ENCODE assay signal across 33 cellular contexts in the genomic region with DNA sequence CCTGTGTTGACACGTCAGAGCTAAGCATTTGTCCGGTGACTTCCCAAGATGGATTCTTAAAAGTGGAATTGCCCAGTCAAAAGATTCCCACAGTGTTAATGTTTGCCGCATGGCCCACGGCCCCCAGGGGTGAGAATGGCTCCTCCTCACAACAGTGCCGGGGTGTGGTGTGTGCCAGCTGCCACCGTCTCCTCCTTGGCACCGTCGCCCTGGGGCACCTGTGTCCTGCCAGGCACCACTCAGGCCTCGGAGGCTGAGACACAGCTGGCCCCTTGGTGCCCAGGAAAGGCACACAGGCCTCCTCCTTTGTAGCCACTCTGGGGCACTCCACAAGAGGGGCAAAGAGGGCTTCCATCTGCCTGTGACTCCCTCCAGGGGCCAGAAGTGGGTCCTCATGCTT. TPM values are rescaled to one million over a fixed set of nuclear protein-coding genes. Genes with fewer than 3 reads are reported as not detected.
"Had no signal": no experiment of that assay in that cellular context is flagged by ENCODE, and none has a peak within 500 bp of the region (broad histone marks: within the 10 kb centered on the region; RNA-seq: fewer than 3 reads in every experiment).

No MANE protein-coding gene starts in this region.

- ATAC-seq: activated CD4-positive, alpha-beta T cell treated with anti-CD3 and anti-CD28 coated beads for 36 hours; activated CD8-positive, alpha-beta memory T cell treated with anti-CD3 and anti-CD28 coated beads, Interleukin-2, amount 10 ng/mL, durations not matched to agents 7 days and 5 days; activated CD8-positive, alpha-beta T cell treated with anti-CD3 and anti-CD28 coated beads, Interleukin-2, amount 10 ng/mL, durations not matched to agents 7 days and 5 days; activated naive CD4-positive, alpha-beta T cell treated with anti-CD3 and anti-CD28 coated beads, Interleukin-2, amount 50 U/mL, for 72 hours; effector memory CD8-positive, alpha-beta T cell; foreskin keratinocyte; gastrocnemius medialis; T-helper 17 cell had no signal

- H3K4me3 ChIP-seq: esophagus muscularis mucosa, gastrocnemius medialis, heart left ventricle had no signal

- DNase-seq: activated CD4-positive, alpha-beta memory T cell treated with anti-CD3 and anti-CD28 coated beads for 36 hours; activated CD4-positive, alpha-beta T cell treated with anti-CD3 and anti-CD28 coated beads for 36 hours; activated CD4-positive, alpha-beta T cell treated with anti-CD3 and anti-CD28 coated beads, Interleukin-2, amount 10 ng/mL, durations not matched to agents 24 days and 14 days; activated CD4-positive, CD25-positive, alpha-beta regulatory T cell; activated CD4-positive, CD25-positive, alpha-beta regulatory T cell treated with anti-CD3 and anti-CD28 coated beads, Interleukin-2, amount 50 U/mL, for 72 hours; activated CD8-positive, alpha-beta memory T cell treated with anti-CD3 and anti-CD28 coated beads, Interleukin-2, amount 10 ng/mL, durations not matched to agents 7 days and 5 days; activated CD8-positive, alpha-beta memory T cell treated with anti-CD3 and anti-CD28 coated beads, Interleukin-2, amount 50 U/mL, for 4 hours; activated CD8-positive, alpha-beta T cell treated with anti-CD3 and anti-CD28 coated beads, Interleukin-2, amount 10 ng/mL, durations not matched to agents 7 days and 5 days; activated gamma-delta T cell; activated naive CD4-positive, alpha-beta T cell; activated naive CD4-positive, alpha-beta T cell treated with anti-CD3 and anti-CD28 coated beads, Interleukin-2, amount 10 ng/mL, durations not matched to agents 7 days and 5 days; activated naive CD8-positive, alpha-beta T cell treated with anti-CD3 and anti-CD28 coated beads, Interleukin-2, amount 10 ng/mL, durations not matched to agents 7 days and 5 days; activated T-cell treated with anti-CD3 and anti-CD28 coated beads, Interleukin-2, amount 50 U/mL, for 1 hour; activated T-cell treated with anti-CD3 and anti-CD28 coated beads, Interleukin-2, amount 50 U/mL, for 48 hours; amniotic stem cell; brain microvascular endothelial cell; caudate nucleus; cortex of kidney; dermis blood vessel endothelial cell; effector CD4-positive, alpha-beta T cell; effector memory CD8-positive, alpha-beta T cell; erythroblast; gastrocnemius medialis; glutamatergic neuron; heart left ventricle; T-helper 17 cell had no signal

- H3K9me3 ChIP-seq: esophagus muscularis mucosa, gastrocnemius medialis, heart left ventricle had no signal

- H3K27ac ChIP-seq: brain microvascular endothelial cell, esophagus muscularis mucosa, foreskin keratinocyte, gastrocnemius medialis, heart left ventricle had no signal

- H3K4me1 ChIP-seq: foreskin keratinocyte had no signal

- H3K36me3 ChIP-seq: brain microvascular endothelial cell, esophagus muscularis mucosa, gastrocnemius medialis, heart left ventricle had no signal

RNA-seq across cellular contexts. Expression of a gene that starts 4.3 kb away (rescaled TPM):
- total RNA-seq: activated CD4-positive, alpha-beta memory T cell treated with anti-CD3 and anti-CD28 coated beads for 36 hours; activated CD4-positive, alpha-beta T cell treated with anti-CD3 and anti-CD28 coated beads for 36 hours; activated CD4-positive, alpha-beta T cell treated with anti-CD3 and anti-CD28 coated beads, Interleukin-2, amount 10 ng/mL, durations not matched to agents 24 days and 14 days; activated CD8-positive, alpha-beta memory T cell treated with anti-CD3 and anti-CD28 coated beads for 36 hours; activated CD8-positive, alpha-beta memory T cell treated with anti-CD3 and anti-CD28 coated beads, Interleukin-2, amount 10 ng/mL, durations not matched to agents 7 days and 5 days; activated CD8-positive, alpha-beta T cell treated with anti-CD3 and anti-CD28 coated beads, Interleukin-2, amount 10 ng/mL, durations not matched to agents 7 days and 5 days; activated naive CD4-positive, alpha-beta T cell treated with anti-CD3 and anti-CD28 coated beads, Interleukin-2, amount 50 U/mL, for 72 hours; activated naive CD8-positive, alpha-beta T cell treated with anti-CD3 and anti-CD28 coated beads, Interleukin-2, amount 10 ng/mL, durations not matched to agents 7 days and 5 days; activated T-helper 1 cell treated with anti-CD3 and anti-CD28 coated beads, Interleukin-12 subunit alpha, Interleukin-12 subunit beta, Interleukin-2, Interleukin-4 antibody, amounts not matched to agents 30 ng/mL and 10 ng/mL and 1 ng/mL, durations not matched to agents 14 hours and 24 hours and 36 hours; astrocyte; chondrocyte; dermis blood vessel endothelial cell; foreskin keratinocyte had no signal
- polyA plus RNA-seq: foreskin keratinocyte had no signal

RNA-seq across cellular contexts. Expression of a gene that starts 7.0 kb away (rescaled TPM):
- total RNA-seq: activated CD4-positive, alpha-beta memory T cell treated with anti-CD3 and anti-CD28 coated beads for 36 hours; activated CD4-positive, alpha-beta T cell treated with anti-CD3 and anti-CD28 coated beads for 36 hours; activated CD4-positive, alpha-beta T cell treated with anti-CD3 and anti-CD28 coated beads, Interleukin-2, amount 10 ng/mL, durations not matched to agents 24 days and 14 days; activated CD8-positive, alpha-beta memory T cell treated with anti-CD3 and anti-CD28 coated beads for 36 hours; activated CD8-positive, alpha-beta memory T cell treated with anti-CD3 and anti-CD28 coated beads, Interleukin-2, amount 10 ng/mL, durations not matched to agents 7 days and 5 days; activated CD8-positive, alpha-beta T cell treated with anti-CD3 and anti-CD28 coated beads, Interleukin-2, amount 10 ng/mL, durations not matched to agents 7 days and 5 days; activated naive CD4-positive, alpha-beta T cell treated with anti-CD3 and anti-CD28 coated beads, Interleukin-2, amount 50 U/mL, for 72 hours; activated naive CD8-positive, alpha-beta T cell treated with anti-CD3 and anti-CD28 coated beads, Interleukin-2, amount 10 ng/mL, durations not matched to agents 7 days and 5 days; activated T-helper 1 cell treated with anti-CD3 and anti-CD28 coated beads, Interleukin-12 subunit alpha, Interleukin-12 subunit beta, Interleukin-2, Interleukin-4 antibody, amounts not matched to agents 30 ng/mL and 10 ng/mL and 1 ng/mL, durations not matched to agents 14 hours and 24 hours and 36 hours; astrocyte; chondrocyte; dermis blood vessel endothelial cell; esophagus muscularis mucosa; foreskin keratinocyte; gastrocnemius medialis; heart left ventricle; T-helper 17 cell had no signal
- polyA plus RNA-seq: foreskin keratinocyte, heart left ventricle had no signal

RNA-seq across cellular contexts. Expression of a gene that starts 43.2 kb away (rescaled TPM):
- total RNA-seq: activated CD4-positive, alpha-beta memory T cell treated with anti-CD3 and anti-CD28 coated beads for 36 hours; activated CD4-positive, alpha-beta T cell treated with anti-CD3 and anti-CD28 coated beads for 36 hours; activated CD4-positive, alpha-beta T cell treated with anti-CD3 and anti-CD28 coated beads, Interleukin-2, amount 10 ng/mL, durations not matched to agents 24 days and 14 days; activated CD8-positive, alpha-beta memory T cell treated with anti-CD3 and anti-CD28 coated beads for 36 hours; activated CD8-positive, alpha-beta memory T cell treated with anti-CD3 and anti-CD28 coated beads, Interleukin-2, amount 10 ng/mL, durations not matched to agents 7 days and 5 days; activated CD8-positive, alpha-beta T cell treated with anti-CD3 and anti-CD28 coated beads, Interleukin-2, amount 10 ng/mL, durations not matched to agents 7 days and 5 days; activated naive CD4-positive, alpha-beta T cell treated with anti-CD3 and anti-CD28 coated beads, Interleukin-2, amount 50 U/mL, for 72 hours; activated naive CD8-positive, alpha-beta T cell treated with anti-CD3 and anti-CD28 coated beads, Interleukin-2, amount 10 ng/mL, durations not matched to agents 7 days and 5 days; activated T-helper 1 cell treated with anti-CD3 and anti-CD28 coated beads, Interleukin-12 subunit alpha, Interleukin-12 subunit beta, Interleukin-2, Interleukin-4 antibody, amounts not matched to agents 30 ng/mL and 10 ng/mL and 1 ng/mL, durations not matched to agents 14 hours and 24 hours and 36 hours; dermis blood vessel endothelial cell; esophagus muscularis mucosa; foreskin keratinocyte; gastrocnemius medialis; heart left ventricle; T-helper 17 cell had no signal
- polyA plus RNA-seq: foreskin keratinocyte, heart left ventricle had no signal
